23 cellular contexts compared by ENCODE assay signal in genomic region chr1:39425151-39425550, GRCh38.
DNase-seq lines count a peak whose midpoint lies in the region; ATAC-seq and TF ChIP-seq lines count a peak whose summit lies in the region.
"Had no signal": no experiment of that assay in that cellular context is flagged by ENCODE, and none has a peak within 500 bp of the region (broad histone marks: within the 10 kb centered on the region; RNA-seq: fewer than 3 reads in every experiment).

No MANE protein-coding gene starts in this region.

- no peak overlapping the region for H3K4me3 Mint-ChIP-seq in activated naive CD4-positive, alpha-beta T cell treated with anti-CD3 and anti-CD28 coated beads for 36 hours
- H3K4me3 Mint-ChIP-seq in CD8-positive, alpha-beta memory T cell, result no peak overlapping the region
- H3K4me3 Mint-ChIP-seq in naive thymus-derived CD4-positive, alpha-beta T cell, result no peak overlapping the region
- H3K4me3 Mint-ChIP-seq: activated B cell treated with CpG ODN at 0.5 μM for 24 hours; CD4-positive, CD25-positive, alpha-beta regulatory T cell had no signal

- no peaks in the 10 kb centered on the region for H3K27me3 ChIP-seq in CD8-positive, alpha-beta memory T cell (ENCODE audit: insufficient read depth, low read length, poor library complexity, severe bottlenecking)
- H3K27me3 ChIP-seq in naive thymus-derived CD4-positive, alpha-beta T cell (ENCODE audit: control insufficient read depth in 2 of 2, insufficient read depth in 2 of 2, low read length in 2 of 2), result no peaks in the 10 kb centered on the region
- H3K27me3 ChIP-seq: brain microvascular endothelial cell had no signal

- H3K4me1 Mint-ChIP-seq in activated naive CD4-positive, alpha-beta T cell treated with anti-CD3 and anti-CD28 coated beads for 36 hours (ENCODE audit: low read depth), result peaks cover 11% of the 10 kb centered on the region
- peaks cover 8 to 21% (median 10%) of the 10 kb centered on the region in 3 donors for H3K4me1 Mint-ChIP-seq in CD8-positive, alpha-beta memory T cell
- peaks cover 0 to 21% (median 7%) of the 10 kb centered on the region in 7 donors for H3K4me1 Mint-ChIP-seq in naive thymus-derived CD4-positive, alpha-beta T cell
- H3K4me1 Mint-ChIP-seq: activated B cell treated with CpG ODN at 0.5 μM for 24 hours had no signal

- DNase-seq in activated naive CD4-positive, alpha-beta T cell treated with anti-CD3 and anti-CD28 coated beads for 36 hours, result no peak
- DNase-seq in activated naive CD4-positive, alpha-beta T cell (lab: John Stamatoyannopoulos, UW), result no peak
- DNase-seq in CD8-positive, alpha-beta memory T cell, result no peak
- no peak for DNase-seq in naive thymus-derived CD4-positive, alpha-beta T cell
- DNase-seq in mucosa of descending colon (no peak), DMS 273 treated with DMSO at 0.1 percent for 48 hours (lab: John Stamatoyannopoulos, UW) (no peak)
- DNase-seq: activated B cell treated with CpG ODN at 0.5 μM for 24 hours; activated CD4-positive, alpha-beta T cell treated with anti-CD3 and anti-CD28 coated beads, Interleukin-2, amount 50 U/mL, for 4 hours; brain microvascular endothelial cell; CD4-positive, CD25-positive, alpha-beta regulatory T cell; DMS53; effector CD4-positive, alpha-beta T cell; head of caudate nucleus; kidney glomerular epithelial cell; NCI-H1092 treated with DMSO at 0.1 percent for 48 hours; NCI-H187 treated with DMSO at 0.1 percent for 48 hours; NCI-H524 treated with DMSO at 0.1 percent for 48 hours; SHP77 treated with DMSO at 0.1 percent for 48 hours; trophoblast cell had no signal

- POLR2A ChIA-PET in CD8-positive, alpha-beta memory T cell (lab: Charles Lee), result interaction anchor here (0.7 kb wide), 1 partner anchor 57 kb away, joined by 3 read pairs; no protein-coding TSS in a partner anchor
- POLR2A ChIA-PET in naive thymus-derived CD4-positive, alpha-beta T cell (lab: Charles Lee), result interaction anchor here (0.7 to 1.5 kb wide), 3 partner anchors 13 to 345 kb away, joined by 3 to 4 read pairs (median 3); no protein-coding TSS in a partner anchor

- H3K9me3 Mint-ChIP-seq in activated naive CD4-positive, alpha-beta T cell treated with anti-CD3 and anti-CD28 coated beads for 36 hours, result no peaks in the 10 kb centered on the region
- no peaks in the 10 kb centered on the region for H3K9me3 Mint-ChIP-seq in CD8-positive, alpha-beta memory T cell
- H3K9me3 Mint-ChIP-seq in naive thymus-derived CD4-positive, alpha-beta T cell, result no peaks in the 10 kb centered on the region
- H3K9me3 Mint-ChIP-seq: activated B cell treated with CpG ODN at 0.5 μM for 24 hours had no signal

- peaks cover 29% of the 10 kb centered on the region for H3K36me3 Mint-ChIP-seq in activated naive CD4-positive, alpha-beta T cell treated with anti-CD3 and anti-CD28 coated beads for 36 hours (ENCODE audit: low read depth)
- peaks cover 13 to 81% (median 35%) of the 10 kb centered on the region in 3 donors for H3K36me3 Mint-ChIP-seq in CD8-positive, alpha-beta memory T cell
- H3K36me3 Mint-ChIP-seq in naive thymus-derived CD4-positive, alpha-beta T cell, result peaks cover 17 to 53% (median 44%) of the 10 kb centered on the region in 5 donors

- H3K36me3 ChIP-seq in CD8-positive, alpha-beta memory T cell (ENCODE audit: insufficient read depth, low read length), result peaks cover 59% of the 10 kb centered on the region
- peaks cover 12 to 71% (median 51%) of the 10 kb centered on the region in 3 experiments for H3K36me3 ChIP-seq in naive thymus-derived CD4-positive, alpha-beta T cell (ENCODE audit: control insufficient read depth in 2 of 3, insufficient read depth in 3 of 3, low read length in 3 of 3)
- no peaks in the 10 kb centered on the region for H3K36me3 ChIP-seq in mucosa of descending colon (ENCODE audit: low read depth)

- no peak for ATAC-seq in naive thymus-derived CD4-positive, alpha-beta T cell
- ATAC-seq in GM18861 (IDR thresholded peaks at IDR 0.05; ENCODE audit: unreplicated experiment) (no peak), mucosa of descending colon (no peak)
- ATAC-seq: Panc1 had no signal

- intact Hi-C loops in activated naive CD4-positive, alpha-beta T cell treated with anti-CD3 and anti-CD28 coated beads for 36 hours (cut with micrococcal nuclease), result no loop called here
- intact Hi-C loops in naive thymus-derived CD4-positive, alpha-beta T cell (cut with micrococcal nuclease), result no loop called here
- intact Hi-C loops in mucosa of descending colon (cut with DNase I, micrococcal nuclease), result no loop called here

- H3K27ac Mint-ChIP-seq in activated naive CD4-positive, alpha-beta T cell treated with anti-CD3 and anti-CD28 coated beads for 36 hours, result peak overlapping the region; percentile 2
- peak overlapping the region in 6 of 8 donors; percentile 2 to 61 (median 11) for H3K27ac Mint-ChIP-seq in CD8-positive, alpha-beta memory T cell
- H3K27ac Mint-ChIP-seq in naive thymus-derived CD4-positive, alpha-beta T cell, result peak overlapping the region in 7 of 9 donors; percentile 0 to 75 (median 44)
- H3K27ac Mint-ChIP-seq: activated B cell treated with CpG ODN at 0.5 μM for 24 hours had no signal

- H3K27ac ChIP-seq in CD8-positive, alpha-beta memory T cell (ENCODE audit: low read depth, low read length), result no peak overlapping the region
- peak overlapping the region; percentile 37 for H3K27ac ChIP-seq in VCaP
- H3K27ac ChIP-seq in naive thymus-derived CD4-positive, alpha-beta T cell (ENCODE audit: low read depth, low read length), result no peak overlapping the region
- H3K27ac ChIP-seq: brain microvascular endothelial cell, epithelial cell of prostate had no signal

- no peak overlapping the region for H3K4me3 ChIP-seq in CD8-positive, alpha-beta memory T cell (ENCODE audit: low read length)
- no peak overlapping the region for H3K4me3 ChIP-seq in naive thymus-derived CD4-positive, alpha-beta T cell (ENCODE audit: low read length)
- no peak overlapping the region for H3K4me3 ChIP-seq in mucosa of descending colon

- no peaks in the 10 kb centered on the region for H3K4me1 ChIP-seq in CD8-positive, alpha-beta memory T cell (ENCODE audit: insufficient read depth, low read length)
- no peaks in the 10 kb centered on the region for H3K4me1 ChIP-seq in naive thymus-derived CD4-positive, alpha-beta T cell (ENCODE audit: control insufficient read depth in 2 of 2, insufficient read depth in 2 of 2, low read length in 2 of 2)
- H3K4me1 ChIP-seq in mucosa of descending colon (ENCODE audit: low read depth), result peaks cover 9% of the 10 kb centered on the region

- H3K27me3 Mint-ChIP-seq in activated naive CD4-positive, alpha-beta T cell treated with anti-CD3 and anti-CD28 coated beads for 36 hours (ENCODE audit: low read depth), result no peaks in the 10 kb centered on the region
- no peaks in the 10 kb centered on the region for H3K27me3 Mint-ChIP-seq in CD8-positive, alpha-beta memory T cell
- H3K27me3 Mint-ChIP-seq in naive thymus-derived CD4-positive, alpha-beta T cell, result no peaks in the 10 kb centered on the region
- H3K27me3 Mint-ChIP-seq: activated B cell treated with CpG ODN at 0.5 μM for 24 hours; CD4-positive, CD25-positive, alpha-beta regulatory T cell had no signal

- H3K9me3 ChIP-seq in CD8-positive, alpha-beta memory T cell (ENCODE audit: low read length), result no peaks in the 10 kb centered on the region
- no peaks in the 10 kb centered on the region for H3K9me3 ChIP-seq in naive thymus-derived CD4-positive, alpha-beta T cell (ENCODE audit: control insufficient read depth in 2 of 3, low read length in 3 of 3)
- no peaks in the 10 kb centered on the region for H3K9me3 ChIP-seq in mucosa of descending colon

- TF ChIP-seq CTCF in VCaP (conservative IDR thresholded peaks at IDR 0.05) (no peak), mucosa of descending colon (IDR thresholded peaks at IDR 0.05) (no peak)

- CTCF ChIA-PET in activated naive CD4-positive, alpha-beta T cell treated with anti-CD3 and anti-CD28 coated beads for 36 hours (lab: Charles Lee), result interaction anchor here (0.7 to 2.6 kb wide), 3 partner anchors 10 to 114 kb away, joined by 3 to 10 read pairs (median 3); no protein-coding TSS in a partner anchor
- CTCF ChIA-PET in CD8-positive, alpha-beta memory T cell (lab: Charles Lee), result interaction anchor here (1.2 to 2.9 kb wide), 2 partner anchors 15 to 31 kb away, joined by 3 to 13 read pairs; no protein-coding TSS in a partner anchor
- CTCF ChIA-PET in naive thymus-derived CD4-positive, alpha-beta T cell (lab: Charles Lee), result interaction anchor here (1.1 kb wide), 1 partner anchor 16 kb away, joined by 7 read pairs; no protein-coding TSS in a partner anchor
